In genomic region chr1:201740086-201740541, GRCh38 we compare ENCODE assay signal across 8 cellular contexts.
DNase-seq lines count a peak whose midpoint lies in the region; ATAC-seq and TF ChIP-seq lines count a peak whose summit lies in the region.

No MANE protein-coding gene starts in this region.

- H3K4me3 ChIP-seq in foreskin fibroblast (ENCODE audit: low read depth in 1 of 2, low read length in 2 of 2): peak overlapping the region; percentile 42 to 51

- H3K27ac Mint-ChIP-seq in progenitor cell of endocrine pancreas: peak overlapping the region; percentile 97

- H3K9me3 ChIP-seq in ES-I3 (ENCODE audit: control insufficient read depth, insufficient read depth, low read length): no peaks in the 10 kb centered on the region

- no peaks in the 10 kb centered on the region for H3K36me3 ChIP-seq in ES-I3 (ENCODE audit: insufficient read depth, low read length)

- peaks cover 46% of the 10 kb centered on the region for H3K4me1 ChIP-seq in ES-I3 (ENCODE audit: insufficient read depth, low read length)

- CTCF ChIA-PET in RWPE1 (lab: Yijun Ruan, JAX): interaction anchor here (0.5 to 1.9 kb wide), 9 partner anchors 18 to 1225 kb away, joined by 3 to 12 read pairs (median 4); no protein-coding TSS in a partner anchor

- H3K9ac ChIP-seq in ES-I3 (ENCODE audit: low read depth, low read length): peak overlapping the region; percentile 79

- no peaks in the 10 kb centered on the region for H3K27me3 Mint-ChIP-seq in progenitor cell of endocrine pancreas

- H3K9me3 Mint-ChIP-seq in progenitor cell of endocrine pancreas (ENCODE audit: low read depth): no peaks in the 10 kb centered on the region

- H3K27ac ChIP-seq in RWPE1: peak overlapping the region; percentile 76

- DNase-seq in RWPE1 (ENCODE audit: low spot score) (peak; percentile 44), foreskin fibroblast (no peak), progenitor cell of endocrine pancreas (ENCODE audit: low spot score, unreplicated experiment) (peak; percentile 17), NCI-H2081 treated with DMSO at 0.1 percent for 48 hours (lab: John Stamatoyannopoulos, UW) (no peak), NCI-H345 (lab: John Stamatoyannopoulos, UW) (no peak)

- POLR2A ChIA-PET in RWPE1 (lab: Yijun Ruan, JAX; ENCODE audit: low non-redundant PET): no interaction called here

- ATAC-seq in GM19455 (IDR thresholded peaks at IDR 0.05; ENCODE audit: unreplicated experiment) (no peak), HG02973 (IDR thresholded peaks at IDR 0.05; ENCODE audit: unreplicated experiment) (no peak)

- TF ChIP-seq CTCF in RWPE1 (conservative IDR thresholded peaks at IDR 0.05; ENCODE audit: low read depth): no peak
- TF ChIP-seq CTCF in foreskin fibroblast (IDR thresholded peaks at IDR 0.05; ENCODE audit: low read depth, low read length): no peak
- no peak for TF ChIP-seq CTCF in progenitor cell of endocrine pancreas (IDR thresholded peaks at IDR 0.05; ENCODE audit: unreplicated experiment)

- H3K36me3 Mint-ChIP-seq in progenitor cell of endocrine pancreas (ENCODE audit: insufficient read depth): no peaks in the 10 kb centered on the region

- peaks cover 44% of the 10 kb centered on the region for H3K4me1 Mint-ChIP-seq in progenitor cell of endocrine pancreas (ENCODE audit: low read depth)

- H3K4me3 Mint-ChIP-seq in progenitor cell of endocrine pancreas (ENCODE audit: low read depth): peak overlapping the region; percentile 98

Comparison
In these comparisons a context has a peak if more than half of its experiments do, and no peak if none do; other contexts are left out.
1. DNase-seq: peak in RWPE1 (single experiment) and progenitor cell of endocrine pancreas (single experiment); none in foreskin fibroblast (0 of 2), NCI-H2081 treated with DMSO at 0.1 percent for 48 hours (single experiment) and NCI-H345 (single experiment).